ENCODE assay signal across 33 cellular contexts in the genomic region with DNA sequence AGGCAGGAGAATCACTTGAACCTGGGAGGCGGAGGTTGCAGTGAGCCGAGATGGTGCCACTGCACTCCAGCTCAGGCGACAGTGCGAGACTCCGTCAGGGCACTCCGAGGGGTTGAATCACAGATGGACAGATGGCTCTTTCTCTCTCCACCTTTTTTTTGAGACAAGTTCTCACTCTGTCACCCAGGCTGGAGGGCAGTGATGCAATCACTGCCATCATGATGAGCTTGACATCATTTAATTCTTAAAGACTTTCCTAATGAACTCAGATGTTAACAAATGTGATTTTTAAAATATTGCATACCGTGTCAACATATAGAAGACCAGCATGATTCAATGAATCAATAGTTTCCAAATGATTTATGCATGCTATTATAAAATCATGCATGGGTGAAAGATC.
"Had no signal": no experiment of that assay in that cellular context is flagged by ENCODE, and none has a peak within 500 bp of the region (broad histone marks: within the 10 kb centered on the region; RNA-seq: fewer than 3 reads in every experiment).

No MANE protein-coding gene starts in this region.

- H3K27ac Mint-ChIP-seq: naive B cell; naive thymus-derived CD8-positive, alpha-beta T cell; nephron progenitor cell; progenitor cell of endocrine pancreas; stimulated activated memory B cell treated with anti-CD40 and anti-IgM and Interleukin-4, amounts not matched to agents 10 μg/mL and 1 μg/mL and 100 μg/mL, for 72 hours; type B pancreatic cell had no signal

- ATAC-seq: naive thymus-derived CD8-positive, alpha-beta T cell; natural killer cell treated with Interleukin-12 subunit alpha and Interleukin-12 subunit beta and Interleukin-15 and Interleukin-18, amount 100 ng/mL, for 72 hours; psoas muscle; right cardiac atrium; sciatic nerve; stimulated activated memory B cell treated with anti-CD40 and anti-IgM and Interleukin-4, amounts not matched to agents 10 μg/mL and 1 μg/mL and 100 μg/mL, for 72 hours; stimulated activated naive CD8-positive, alpha-beta T cell treated with anti-CD3 and anti-CD28 coated beads, Interleukin-15, amount 100 ng/mL, for 72 hours; stimulated activated naive CD8-positive, alpha-beta T cell treated with anti-CD3 and anti-CD28 coated beads, Interleukin-15, Interleukin-2, amounts not matched to agents 100 U/mL and 50 U/mL, for 24 hours; upper lobe of right lung had no signal

- H3K79me2 ChIP-seq: parathyroid adenoma had no signal

- H2AFZ ChIP-seq: parathyroid adenoma had no signal

- H3K27me3 Mint-ChIP-seq: naive B cell; naive thymus-derived CD8-positive, alpha-beta T cell; natural killer cell treated with Interleukin-12 subunit alpha and Interleukin-12 subunit beta and Interleukin-15 and Interleukin-18, amount 100 ng/mL, for 72 hours; progenitor cell of endocrine pancreas; stimulated activated memory B cell treated with anti-CD40 and anti-IgM and Interleukin-4, amounts not matched to agents 10 μg/mL and 1 μg/mL and 100 μg/mL, for 72 hours; stimulated activated naive CD8-positive, alpha-beta T cell treated with anti-CD3 and anti-CD28 coated beads, Interleukin-15, amount 100 ng/mL, for 72 hours; type B pancreatic cell had no signal

- DNase-seq: naive B cell; naive thymus-derived CD8-positive, alpha-beta T cell; nephron progenitor cell; nucleus accumbens; ovary; posterior cingulate gyrus; psoas muscle; right cardiac atrium; spleen; stimulated activated CD4-positive, alpha-beta T cell treated with anti-CD3 and anti-CD28 coated beads, Interleukin-12 subunit alpha, Interleukin-12 subunit beta, amount 100 ng/mL, for 4 hours; stimulated activated CD4-positive, alpha-beta T cell treated with anti-CD3 and anti-CD28 coated beads, Interleukin-1b, Interleukin-23, amount 100 ng/mL, for 48 hours; stimulated activated CD4-positive, alpha-beta T cell treated with anti-CD3 and anti-CD28 coated beads, Interleukin-4, amount 100 ng/mL, for 1 hour; stimulated activated CD4-positive, alpha-beta T cell treated with anti-CD3 and anti-CD28 coated beads, Interleukin-4, amount 100 ng/mL, for 4 hours; stimulated activated CD8-positive, alpha-beta memory T cell treated with anti-CD3 and anti-CD28 coated beads, Interleukin-4, amount 100 ng/mL, for 48 hours; stimulated activated naive CD4-positive, alpha-beta T cell; stimulated activated naive CD8-positive, alpha-beta T cell treated with anti-CD3 and anti-CD28 coated beads, Interleukin-15, amount 100 ng/mL, for 72 hours; stimulated activated naive CD8-positive, alpha-beta T cell treated with anti-CD3 and anti-CD28 coated beads, Interleukin-15, Interleukin-2, amounts not matched to agents 100 U/mL and 50 U/mL, for 24 hours; substantia nigra; testis; tibial artery; transverse colon; upper lobe of right lung; uterus had no signal

- H3K4me3 Mint-ChIP-seq: naive thymus-derived CD8-positive, alpha-beta T cell; natural killer cell treated with Interleukin-12 subunit alpha and Interleukin-12 subunit beta and Interleukin-15 and Interleukin-18, amount 100 ng/mL, for 72 hours; nephron progenitor cell; stimulated activated memory B cell treated with anti-CD40 and anti-IgM and Interleukin-4, amounts not matched to agents 10 μg/mL and 1 μg/mL and 100 μg/mL, for 72 hours; stimulated activated naive CD8-positive, alpha-beta T cell treated with anti-CD3 and anti-CD28 coated beads, Interleukin-15, amount 100 ng/mL, for 72 hours; type B pancreatic cell had no signal

- H3K27ac ChIP-seq: neutrophil, ovary, parathyroid adenoma, psoas muscle, skin epidermis, spleen, suprapubic skin, testis, tibial artery, transverse colon, upper lobe of right lung, uterus had no signal

- H3K4me3 ChIP-seq: ovary, psoas muscle, skin epidermis, smooth muscle cell, spleen, suprapubic skin, testis, tibial artery, transverse colon, upper lobe of right lung, uterus had no signal

- H3K9me3 ChIP-seq: neutrophil, ovary, psoas muscle, spleen, suprapubic skin, testis, tibial artery, transverse colon, upper lobe of right lung, uterus had no signal

- H3K4me2 ChIP-seq: smooth muscle cell had no signal

- H3K9ac ChIP-seq: parathyroid adenoma had no signal

- H3K27me3 ChIP-seq: neutrophil, ovary, spleen, suprapubic skin, testis, tibial artery, transverse colon, upper lobe of right lung, uterus had no signal

- H3K9me3 Mint-ChIP-seq: naive B cell; naive thymus-derived CD8-positive, alpha-beta T cell; natural killer cell treated with Interleukin-12 subunit alpha and Interleukin-12 subunit beta and Interleukin-15 and Interleukin-18, amount 100 ng/mL, for 72 hours; nephron progenitor cell; stimulated activated memory B cell treated with anti-CD40 and anti-IgM and Interleukin-4, amounts not matched to agents 10 μg/mL and 1 μg/mL and 100 μg/mL, for 72 hours; stimulated activated naive CD8-positive, alpha-beta T cell treated with anti-CD3 and anti-CD28 coated beads, Interleukin-15, amount 100 ng/mL, for 72 hours; type B pancreatic cell had no signal

- H3K36me3 ChIP-seq: neutrophil, ovary, spleen, suprapubic skin, tibial artery, transverse colon, upper lobe of right lung, uterus had no signal

- H3K4me1 ChIP-seq: parathyroid adenoma, psoas muscle, testis, upper lobe of right lung, uterus had no signal

- H3K36me3 Mint-ChIP-seq: naive B cell; naive thymus-derived CD8-positive, alpha-beta T cell; natural killer cell treated with Interleukin-12 subunit alpha and Interleukin-12 subunit beta and Interleukin-15 and Interleukin-18, amount 100 ng/mL, for 72 hours; stimulated activated memory B cell treated with anti-CD40 and anti-IgM and Interleukin-4, amounts not matched to agents 10 μg/mL and 1 μg/mL and 100 μg/mL, for 72 hours; type B pancreatic cell had no signal
